Comparison of ENCODE assay signal across 1 cellular context in the genomic region with DNA sequence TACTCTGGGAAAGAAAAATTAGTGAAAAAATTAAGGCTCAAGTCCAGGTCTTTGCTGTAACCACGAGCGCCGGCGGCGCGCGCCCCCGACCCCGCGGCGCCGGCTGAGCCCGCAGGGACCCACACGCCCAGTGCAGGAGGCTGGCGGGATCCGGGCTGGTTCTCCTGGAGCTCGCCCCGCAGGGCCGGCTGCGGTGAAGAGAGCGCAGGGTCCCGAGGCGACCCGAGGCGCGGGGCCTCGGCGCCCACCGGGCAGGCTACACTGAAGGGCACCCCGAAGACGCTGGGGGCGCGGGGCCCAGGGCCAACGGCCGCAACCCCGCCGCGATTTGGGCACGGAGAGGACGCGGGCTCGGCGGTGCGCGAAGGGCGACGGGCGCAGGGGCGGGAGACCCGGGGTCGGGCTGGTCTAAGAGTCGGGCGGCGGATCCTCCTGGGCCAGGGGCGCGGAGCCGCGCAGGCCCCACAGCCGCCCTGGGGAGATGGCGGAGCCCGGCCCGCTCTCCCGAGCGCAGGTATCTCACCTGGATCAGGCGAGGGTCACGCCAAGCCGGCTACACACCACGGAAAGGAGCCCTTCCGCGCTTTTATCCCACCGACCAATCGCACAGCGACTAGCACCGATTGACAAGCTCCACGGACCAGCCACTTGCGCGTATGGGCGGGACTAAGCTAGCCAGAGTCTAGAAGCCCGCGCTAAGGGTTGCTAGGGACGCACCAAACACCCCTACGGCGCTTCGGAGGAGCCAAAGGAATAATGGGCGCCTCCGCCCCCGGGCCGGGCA.
TF ChIP-seq lines count a peak whose summit lies in the region.

A gene (minus strand): TSS at position 582 of the 784 bp plus-strand sequence. CDS start 6,440 bp downstream, outside the sequence.

TF ChIP-seq in HepG2, 621 proteins besides CTCF, POLR2A, EP300 and RAD21 (continued from another document and continues in another):
- TF ChIP-seq, protein P1, sequence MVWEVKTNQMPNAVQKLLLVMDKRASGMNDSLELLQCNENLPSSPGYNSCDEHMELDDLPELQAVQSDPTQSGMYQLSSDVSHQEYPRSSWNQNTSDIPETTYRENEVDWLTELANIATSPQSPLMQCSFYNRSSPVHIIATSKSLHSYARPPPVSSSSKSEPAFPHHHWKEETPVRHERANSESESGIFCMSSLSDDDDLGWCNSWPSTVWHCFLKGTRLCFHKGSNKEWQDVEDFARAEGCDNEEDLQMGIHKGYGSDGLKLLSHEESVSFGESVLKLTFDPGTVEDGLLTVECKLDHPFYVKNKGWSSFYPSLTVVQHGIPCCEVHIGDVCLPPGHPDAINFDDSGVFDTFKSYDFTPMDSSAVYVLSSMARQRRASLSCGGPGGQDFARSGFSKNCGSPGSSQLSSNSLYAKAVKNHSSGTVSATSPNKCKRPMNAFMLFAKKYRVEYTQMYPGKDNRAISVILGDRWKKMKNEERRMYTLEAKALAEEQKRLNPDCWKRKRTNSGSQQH (CRISPR knock-in tag; IDR thresholded peaks at IDR 0.05; ENCODE audit: low read depth) = no peak
- TF ChIP-seq ZNF790 (CRISPR knock-in tag; IDR thresholded peaks at IDR 0.05; ENCODE audit: borderline replicate concordance) (no peak), ZNF891 (CRISPR knock-in tag; IDR thresholded peaks at IDR 0.05) (peak; percentile 17), KDM3A (CRISPR knock-in tag; IDR thresholded peaks at IDR 0.05; ENCODE audit: low read depth) (no peak), ZNF446 (CRISPR knock-in tag; IDR thresholded peaks at IDR 0.05) (0 out of 2 replicates have a peak, but pooled peaks have one; percentile 84), ERF (CRISPR knock-in tag; IDR thresholded peaks at IDR 0.05) (0 out of 2 replicates have a peak, but pooled peaks have one; percentile 11), SRSF4 (IDR thresholded peaks at IDR 0.05; ENCODE audit: low read depth, low read length, poor library complexity, severe bottlenecking) (no peak), TSC22D2 (CRISPR knock-in tag; IDR thresholded peaks at IDR 0.05; ENCODE audit: borderline replicate concordance) (0 out of 2 replicates have a peak, but pooled peaks have one; percentile 15), ZNF430 (CRISPR knock-in tag; IDR thresholded peaks at IDR 0.05) (0 out of 2 replicates have a peak, but pooled peaks have one; percentile 67), TEAD3 (CRISPR knock-in tag; optimal IDR thresholded peaks at IDR 0.05; ENCODE audit: borderline replicate concordance) (no peak), ZNF816 (CRISPR knock-in tag; IDR thresholded peaks at IDR 0.05; ENCODE audit: borderline replicate concordance) (peak; percentile 52; the same call in 1 of the 2 replicates), TOE1 (CRISPR knock-in tag; IDR thresholded peaks at IDR 0.05) (peak; percentile 61; the same call in 1 of the 2 replicates), ASH2L (IDR thresholded peaks at IDR 0.05; ENCODE audit: insufficient read length, low read depth, low read length) (peak; percentile 60), KDM6A (CRISPR knock-in tag; IDR thresholded peaks at IDR 0.05; ENCODE audit: low read depth) (no peak), SMYD3 (CRISPR knock-in tag; IDR thresholded peaks at IDR 0.05) (peak; percentile 65; the same call in 1 of the 2 replicates), EED (CRISPR knock-in tag; IDR thresholded peaks at IDR 0.05) (peak; percentile 88), DNMT1 (CRISPR knock-in tag; IDR thresholded peaks at IDR 0.05) (peak; percentile 88), NRL (CRISPR knock-in tag; IDR thresholded peaks at IDR 0.05; ENCODE audit: borderline replicate concordance) (no peak), TAF1 (CRISPR knock-in tag; IDR thresholded peaks at IDR 0.05) (0 out of 2 replicates have a peak, but pooled peaks have one; percentile 9), NFYC (CRISPR knock-in tag; IDR thresholded peaks at IDR 0.05) (peak; percentile 96), ZBTB20 (CRISPR knock-in tag; IDR thresholded peaks at IDR 0.05; ENCODE audit: borderline replicate concordance, low read depth) (no peak), POLR2AphosphoS5 (IDR thresholded peaks at IDR 0.05; ENCODE audit: low read depth, low read length) (peak; percentile 49; the same call in 1 of the 2 replicates), SIX4 (CRISPR knock-in tag; IDR thresholded peaks at IDR 0.05) (no peak), SP2 (CRISPR knock-in tag; IDR thresholded peaks at IDR 0.05) (peak; percentile 99), BORCS8-MEF2B (CRISPR knock-in tag; IDR thresholded peaks at IDR 0.05) (peak; percentile 87), TARDBP (CRISPR knock-in tag; IDR thresholded peaks at IDR 0.05) (peak; percentile 60; the same call in 1 of the 2 replicates), ZNF30 (CRISPR knock-in tag; IDR thresholded peaks at IDR 0.05) (no peak), AGO2 (optimal IDR thresholded peaks at IDR 0.05; ENCODE audit: low read depth, low read length) (peak; percentile 45), MYNN (CRISPR knock-in tag; IDR thresholded peaks at IDR 0.05; ENCODE audit: low read depth) (no peak), GABPB1 (CRISPR knock-in tag; IDR thresholded peaks at IDR 0.05) (peak; percentile 72; the same call in 1 of the 2 replicates)
- TF ChIP-seq, protein P2, sequence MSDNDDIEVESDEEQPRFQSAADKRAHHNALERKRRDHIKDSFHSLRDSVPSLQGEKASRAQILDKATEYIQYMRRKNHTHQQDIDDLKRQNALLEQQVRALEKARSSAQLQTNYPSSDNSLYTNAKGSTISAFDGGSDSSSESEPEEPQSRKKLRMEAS (IDR thresholded peaks at IDR 0.05) = peak; percentile 89
- TF ChIP-seq, protein P3, sequence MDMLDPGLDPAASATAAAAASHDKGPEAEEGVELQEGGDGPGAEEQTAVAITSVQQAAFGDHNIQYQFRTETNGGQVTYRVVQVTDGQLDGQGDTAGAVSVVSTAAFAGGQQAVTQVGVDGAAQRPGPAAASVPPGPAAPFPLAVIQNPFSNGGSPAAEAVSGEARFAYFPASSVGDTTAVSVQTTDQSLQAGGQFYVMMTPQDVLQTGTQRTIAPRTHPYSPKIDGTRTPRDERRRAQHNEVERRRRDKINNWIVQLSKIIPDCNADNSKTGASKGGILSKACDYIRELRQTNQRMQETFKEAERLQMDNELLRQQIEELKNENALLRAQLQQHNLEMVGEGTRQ (IDR thresholded peaks at IDR 0.05; ENCODE audit: low read depth, low read length) = no peak
- TF ChIP-seq, protein P3 (CRISPR knock-in tag; IDR thresholded peaks at IDR 0.05; ENCODE audit: borderline replicate concordance) = peak; percentile 26; the same call in 1 of the 2 replicates
- TF ChIP-seq, protein P4, sequence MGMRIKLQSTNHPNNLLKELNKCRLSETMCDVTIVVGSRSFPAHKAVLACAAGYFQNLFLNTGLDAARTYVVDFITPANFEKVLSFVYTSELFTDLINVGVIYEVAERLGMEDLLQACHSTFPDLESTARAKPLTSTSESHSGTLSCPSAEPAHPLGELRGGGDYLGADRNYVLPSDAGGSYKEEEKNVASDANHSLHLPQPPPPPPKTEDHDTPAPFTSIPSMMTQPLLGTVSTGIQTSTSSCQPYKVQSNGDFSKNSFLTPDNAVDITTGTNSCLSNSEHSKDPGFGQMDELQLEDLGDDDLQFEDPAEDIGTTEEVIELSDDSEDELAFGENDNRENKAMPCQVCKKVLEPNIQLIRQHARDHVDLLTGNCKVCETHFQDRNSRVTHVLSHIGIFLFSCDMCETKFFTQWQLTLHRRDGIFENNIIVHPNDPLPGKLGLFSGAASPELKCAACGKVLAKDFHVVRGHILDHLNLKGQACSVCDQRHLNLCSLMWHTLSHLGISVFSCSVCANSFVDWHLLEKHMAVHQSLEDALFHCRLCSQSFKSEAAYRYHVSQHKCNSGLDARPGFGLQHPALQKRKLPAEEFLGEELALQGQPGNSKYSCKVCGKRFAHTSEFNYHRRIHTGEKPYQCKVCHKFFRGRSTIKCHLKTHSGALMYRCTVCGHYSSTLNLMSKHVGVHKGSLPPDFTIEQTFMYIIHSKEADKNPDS (CRISPR knock-in tag; IDR thresholded peaks at IDR 0.05) = no peak
- TF ChIP-seq, protein P5, sequence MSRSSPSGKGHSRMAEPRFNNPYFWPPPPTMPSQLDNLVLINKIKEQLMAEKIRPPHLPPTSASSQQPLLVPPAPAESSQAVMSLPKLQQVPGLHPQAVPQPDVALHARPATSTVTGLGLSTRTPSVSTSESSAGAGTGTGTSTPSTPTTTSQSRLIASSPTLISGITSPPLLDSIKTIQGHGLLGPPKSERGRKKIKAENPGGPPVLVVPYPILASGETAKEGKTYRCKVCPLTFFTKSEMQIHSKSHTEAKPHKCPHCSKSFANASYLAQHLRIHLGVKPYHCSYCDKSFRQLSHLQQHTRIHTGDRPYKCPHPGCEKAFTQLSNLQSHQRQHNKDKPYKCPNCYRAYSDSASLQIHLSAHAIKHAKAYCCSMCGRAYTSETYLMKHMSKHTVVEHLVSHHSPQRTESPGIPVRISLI (CRISPR knock-in tag; IDR thresholded peaks at IDR 0.05; ENCODE audit: borderline replicate concordance) = no peak
- TF ChIP-seq, protein P6, sequence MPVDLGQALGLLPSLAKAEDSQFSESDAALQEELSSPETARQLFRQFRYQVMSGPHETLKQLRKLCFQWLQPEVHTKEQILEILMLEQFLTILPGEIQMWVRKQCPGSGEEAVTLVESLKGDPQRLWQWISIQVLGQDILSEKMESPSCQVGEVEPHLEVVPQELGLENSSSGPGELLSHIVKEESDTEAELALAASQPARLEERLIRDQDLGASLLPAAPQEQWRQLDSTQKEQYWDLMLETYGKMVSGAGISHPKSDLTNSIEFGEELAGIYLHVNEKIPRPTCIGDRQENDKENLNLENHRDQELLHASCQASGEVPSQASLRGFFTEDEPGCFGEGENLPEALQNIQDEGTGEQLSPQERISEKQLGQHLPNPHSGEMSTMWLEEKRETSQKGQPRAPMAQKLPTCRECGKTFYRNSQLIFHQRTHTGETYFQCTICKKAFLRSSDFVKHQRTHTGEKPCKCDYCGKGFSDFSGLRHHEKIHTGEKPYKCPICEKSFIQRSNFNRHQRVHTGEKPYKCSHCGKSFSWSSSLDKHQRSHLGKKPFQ (CRISPR knock-in tag; IDR thresholded peaks at IDR 0.05; ENCODE audit: insufficient replicate concordance) = peak; percentile 74
- TF ChIP-seq, protein P7, sequence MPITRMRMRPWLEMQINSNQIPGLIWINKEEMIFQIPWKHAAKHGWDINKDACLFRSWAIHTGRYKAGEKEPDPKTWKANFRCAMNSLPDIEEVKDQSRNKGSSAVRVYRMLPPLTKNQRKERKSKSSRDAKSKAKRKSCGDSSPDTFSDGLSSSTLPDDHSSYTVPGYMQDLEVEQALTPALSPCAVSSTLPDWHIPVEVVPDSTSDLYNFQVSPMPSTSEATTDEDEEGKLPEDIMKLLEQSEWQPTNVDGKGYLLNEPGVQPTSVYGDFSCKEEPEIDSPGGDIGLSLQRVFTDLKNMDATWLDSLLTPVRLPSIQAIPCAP (CRISPR knock-in tag; IDR thresholded peaks at IDR 0.05; ENCODE audit: low read depth) = 0 out of 2 replicates have a peak, but pooled peaks have one; percentile 18
- TF ChIP-seq, protein P8, sequence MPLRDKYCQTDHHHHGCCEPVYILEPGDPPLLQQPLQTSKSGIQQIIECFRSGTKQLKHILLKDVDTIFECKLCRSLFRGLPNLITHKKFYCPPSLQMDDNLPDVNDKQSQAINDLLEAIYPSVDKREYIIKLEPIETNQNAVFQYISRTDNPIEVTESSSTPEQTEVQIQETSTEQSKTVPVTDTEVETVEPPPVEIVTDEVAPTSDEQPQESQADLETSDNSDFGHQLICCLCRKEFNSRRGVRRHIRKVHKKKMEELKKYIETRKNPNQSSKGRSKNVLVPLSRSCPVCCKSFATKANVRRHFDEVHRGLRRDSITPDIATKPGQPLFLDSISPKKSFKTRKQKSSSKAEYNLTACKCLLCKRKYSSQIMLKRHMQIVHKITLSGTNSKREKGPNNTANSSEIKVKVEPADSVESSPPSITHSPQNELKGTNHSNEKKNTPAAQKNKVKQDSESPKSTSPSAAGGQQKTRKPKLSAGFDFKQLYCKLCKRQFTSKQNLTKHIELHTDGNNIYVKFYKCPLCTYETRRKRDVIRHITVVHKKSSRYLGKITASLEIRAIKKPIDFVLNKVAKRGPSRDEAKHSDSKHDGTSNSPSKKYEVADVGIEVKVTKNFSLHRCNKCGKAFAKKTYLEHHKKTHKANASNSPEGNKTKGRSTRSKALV (CRISPR knock-in tag; IDR thresholded peaks at IDR 0.05) = peak; percentile 95
- TF ChIP-seq, protein P9, sequence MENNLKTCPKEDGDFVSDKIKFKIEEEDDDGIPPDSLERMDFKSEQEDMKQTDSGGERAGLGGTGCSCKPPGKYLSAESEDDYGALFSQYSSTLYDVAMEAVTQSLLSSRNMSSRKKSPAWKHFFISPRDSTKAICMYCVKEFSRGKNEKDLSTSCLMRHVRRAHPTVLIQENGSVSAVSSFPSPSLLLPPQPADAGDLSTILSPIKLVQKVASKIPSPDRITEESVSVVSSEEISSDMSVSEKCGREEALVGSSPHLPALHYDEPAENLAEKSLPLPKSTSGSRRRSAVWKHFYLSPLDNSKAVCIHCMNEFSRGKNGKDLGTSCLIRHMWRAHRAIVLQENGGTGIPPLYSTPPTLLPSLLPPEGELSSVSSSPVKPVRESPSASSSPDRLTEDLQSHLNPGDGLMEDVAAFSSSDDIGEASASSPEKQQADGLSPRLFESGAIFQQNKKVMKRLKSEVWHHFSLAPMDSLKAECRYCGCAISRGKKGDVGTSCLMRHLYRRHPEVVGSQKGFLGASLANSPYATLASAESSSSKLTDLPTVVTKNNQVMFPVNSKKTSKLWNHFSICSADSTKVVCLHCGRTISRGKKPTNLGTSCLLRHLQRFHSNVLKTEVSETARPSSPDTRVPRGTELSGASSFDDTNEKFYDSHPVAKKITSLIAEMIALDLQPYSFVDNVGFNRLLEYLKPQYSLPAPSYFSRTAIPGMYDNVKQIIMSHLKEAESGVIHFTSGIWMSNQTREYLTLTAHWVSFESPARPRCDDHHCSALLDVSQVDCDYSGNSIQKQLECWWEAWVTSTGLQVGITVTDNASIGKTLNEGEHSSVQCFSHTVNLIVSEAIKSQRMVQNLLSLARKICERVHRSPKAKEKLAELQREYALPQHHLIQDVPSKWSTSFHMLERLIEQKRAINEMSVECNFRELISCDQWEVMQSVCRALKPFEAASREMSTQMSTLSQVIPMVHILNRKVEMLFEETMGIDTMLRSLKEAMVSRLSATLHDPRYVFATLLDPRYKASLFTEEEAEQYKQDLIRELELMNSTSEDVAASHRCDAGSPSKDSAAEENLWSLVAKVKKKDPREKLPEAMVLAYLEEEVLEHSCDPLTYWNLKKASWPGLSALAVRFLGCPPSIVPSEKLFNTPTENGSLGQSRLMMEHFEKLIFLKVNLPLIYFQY (CRISPR knock-in tag; IDR thresholded peaks at IDR 0.05; ENCODE audit: borderline replicate concordance) = peak; percentile 42; the same call in 1 of the 2 replicates
- TF ChIP-seq, protein P10, sequence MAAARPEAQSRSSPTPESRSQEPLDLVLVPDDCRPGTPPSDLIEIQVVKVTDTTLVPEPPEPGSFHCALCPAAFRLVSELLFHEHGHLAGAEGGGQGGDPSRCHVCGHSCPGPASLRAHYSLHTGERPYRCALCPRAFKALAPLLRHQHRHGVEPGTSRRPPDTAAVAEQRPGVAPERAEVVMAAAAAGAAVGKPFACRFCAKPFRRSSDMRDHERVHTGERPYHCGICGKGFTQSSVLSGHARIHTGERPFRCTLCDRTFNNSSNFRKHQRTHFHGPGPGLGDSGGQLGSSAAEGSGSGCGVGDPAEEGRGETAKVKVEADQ (CRISPR knock-in tag; IDR thresholded peaks at IDR 0.05; ENCODE audit: borderline replicate concordance) = 0 out of 2 replicates have a peak, but pooled peaks have one; percentile 33
